8 cellular contexts compared by ENCODE assay signal in the genomic region with DNA sequence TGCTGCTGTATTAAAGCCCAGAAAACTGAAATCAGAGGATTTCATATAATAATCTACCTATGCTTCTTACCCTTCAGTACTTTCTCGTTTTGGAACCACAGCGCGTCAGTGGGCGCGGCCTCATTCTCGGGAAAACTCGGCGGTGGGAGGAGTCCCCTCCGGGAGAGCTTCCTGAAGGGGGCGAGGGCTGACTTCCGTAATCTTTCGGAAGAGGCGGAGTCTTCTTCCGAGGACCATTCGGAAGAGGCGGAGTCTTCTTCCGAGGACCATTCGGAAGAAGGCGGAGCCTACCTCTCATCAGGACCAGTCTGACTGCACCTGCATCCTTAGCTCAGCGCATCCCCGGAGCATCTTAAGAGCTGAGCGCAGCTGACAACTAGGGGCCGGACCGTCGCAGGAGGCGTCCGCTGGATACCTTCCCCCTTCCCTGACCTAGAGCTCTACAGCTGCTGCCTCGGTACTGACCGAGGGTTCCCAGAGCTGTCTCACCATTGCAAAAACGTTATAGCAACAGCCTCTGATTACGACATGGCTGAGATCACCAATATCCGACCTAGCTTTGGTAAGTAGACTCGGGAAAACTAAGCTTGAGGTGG. TPM values are rescaled to one million over a fixed set of nuclear protein-coding genes. Genes with fewer than 3 reads are reported as not detected.
DNase-seq lines count a peak whose midpoint lies in the region; ATAC-seq and TF ChIP-seq lines count a peak whose summit lies in the region.

A gene with protein sequence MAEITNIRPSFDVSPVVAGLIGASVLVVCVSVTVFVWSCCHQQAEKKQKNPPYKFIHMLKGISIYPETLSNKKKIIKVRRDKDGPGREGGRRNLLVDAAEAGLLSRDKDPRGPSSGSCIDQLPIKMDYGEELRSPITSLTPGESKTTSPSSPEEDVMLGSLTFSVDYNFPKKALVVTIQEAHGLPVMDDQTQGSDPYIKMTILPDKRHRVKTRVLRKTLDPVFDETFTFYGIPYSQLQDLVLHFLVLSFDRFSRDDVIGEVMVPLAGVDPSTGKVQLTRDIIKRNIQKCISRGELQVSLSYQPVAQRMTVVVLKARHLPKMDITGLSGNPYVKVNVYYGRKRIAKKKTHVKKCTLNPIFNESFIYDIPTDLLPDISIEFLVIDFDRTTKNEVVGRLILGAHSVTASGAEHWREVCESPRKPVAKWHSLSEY (plus strand): TSS at position 334 of the 596 bp plus-strand sequence. CDS start 195 bp downstream, at position 529.

- H3K27ac Mint-ChIP-seq in activated naive CD4-positive, alpha-beta T cell treated with anti-CD3 and anti-CD28 coated beads, Interleukin-2, amount 50 U/mL, for 72 hours: peak within 1 kb of the TSS; percentile 88 to 91

- peaks cover 12 to 14% of the 10 kb centered on the region in 2 donors for H3K36me3 Mint-ChIP-seq in activated naive CD4-positive, alpha-beta T cell treated with anti-CD3 and anti-CD28 coated beads, Interleukin-2, amount 50 U/mL, for 72 hours

- H3K36me3 ChIP-seq in GM06990 (ENCODE audit: control insufficient read depth, insufficient read depth, low read length): peaks cover 4% of the 10 kb centered on the region
- peaks cover 9% of the 10 kb centered on the region for H3K36me3 ChIP-seq in neutrophil

- DNase-seq in GM06990 (ENCODE audit: extremely low read depth, insufficient read length): peak; percentile 92
- peak; percentile 99 for DNase-seq in NCI-H1105 treated with DMSO at 0.1 percent for 48 hours (lab: John Stamatoyannopoulos, UW)
- peak; percentile 99 for DNase-seq in SKM-1 treated with dmso at 0.1 percent for 144 hours (lab: John Stamatoyannopoulos, UW; ENCODE audit: unreplicated experiment)
- peak; percentile 91 to 94 for DNase-seq in activated naive CD4-positive, alpha-beta T cell treated with anti-CD3 and anti-CD28 coated beads, Interleukin-2, amount 50 U/mL, for 72 hours (ENCODE audit: low spot score in 2 of 2)
- DNase-seq in germinal center (ENCODE audit: low spot score): peak; percentile 96
- DNase-seq in substantia nigra (lab: John Stamatoyannopoulos, UW): peak; percentile 59 to 97 (median 92)

- no peaks in the 10 kb centered on the region for H3K9me3 Mint-ChIP-seq in activated naive CD4-positive, alpha-beta T cell treated with anti-CD3 and anti-CD28 coated beads, Interleukin-2, amount 50 U/mL, for 72 hours

- no peak for TF ChIP-seq CTCF in GM06990 (IDR thresholded peaks at IDR 0.05; ENCODE audit: insufficient read depth, low read length, poor library complexity, severe bottlenecking)
- TF ChIP-seq CTCF in neutrophil (IDR thresholded peaks at IDR 0.05): peak; percentile 42

- H3K4me3 ChIP-seq in GM06990 (replicated peaks; ENCODE audit: low read depth, low read length) (peak within 1 kb of the TSS; percentile 73), neutrophil (ENCODE audit: low read depth in 1 of 2, low read length in 1 of 2) (peak within 1 kb of the TSS; percentile 63 to 81)

- peak within 1 kb of the TSS; percentile 87 for H3K27ac ChIP-seq in neutrophil
- H3K27ac ChIP-seq in substantia nigra (ENCODE audit: low read depth, low read length, poor library complexity, severe bottlenecking): peak within 1 kb of the TSS; percentile 99

- H3K4me1 ChIP-seq in neutrophil (ENCODE audit: control insufficient read depth in 1 of 2, insufficient read depth in 1 of 2, low read depth in 1 of 2, low read length in 1 of 2): peaks cover 41 to 42% of the 10 kb centered on the region in 2 experiments

- H3K27me3 ChIP-seq in GM06990 (replicated peaks; ENCODE audit: control insufficient read depth, insufficient read depth, low read length) (no peaks in the 10 kb centered on the region), neutrophil (no peaks in the 10 kb centered on the region)

- peak; percentile 72 for ATAC-seq in HG02623 (IDR thresholded peaks at IDR 0.05; ENCODE audit: unreplicated experiment)
- ATAC-seq in activated naive CD4-positive, alpha-beta T cell treated with anti-CD3 and anti-CD28 coated beads, Interleukin-2, amount 50 U/mL, for 72 hours: peak; percentile 82 to 86

- H3K9me3 ChIP-seq in neutrophil: no peaks in the 10 kb centered on the region

RNA-seq across cellular contexts. Expression of the gene that starts here (rescaled TPM):
- 10 to 100 TPM; 20.9 to 21.5 TPM for total RNA-seq in activated naive CD4-positive, alpha-beta T cell treated with anti-CD3 and anti-CD28 coated beads, Interleukin-2, amount 50 U/mL, for 72 hours

Comparison
In these comparisons a context has a peak if more than half of its experiments do, and no peak if none do; other contexts are left out.
1. Peak in every context shown above with its lines: DNase-seq, ATAC-seq, H3K4me3 ChIP-seq and H3K27ac ChIP-seq.